1 cellular context compared by ENCODE assay signal in the genomic region with DNA sequence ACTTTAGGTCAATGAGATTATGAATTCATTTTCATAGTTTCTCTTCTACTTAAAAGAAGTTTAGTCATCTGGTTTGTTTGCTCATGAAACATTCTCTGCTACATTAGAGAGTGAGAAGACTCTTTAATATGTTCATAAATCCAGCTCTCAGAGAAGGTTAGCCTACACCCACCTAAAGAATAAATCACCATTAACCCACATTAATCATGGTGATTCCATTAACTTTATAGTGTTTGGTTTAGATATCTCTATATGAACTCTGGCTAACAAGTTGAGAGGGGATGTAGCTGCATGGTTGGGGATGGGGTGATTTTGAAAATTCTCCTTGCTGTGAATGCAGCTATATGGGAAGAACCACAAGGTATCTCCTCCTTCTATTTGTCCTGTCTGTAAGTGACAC.
TF ChIP-seq lines count a peak whose summit lies in the region.

No MANE protein-coding gene starts in this region.

TF ChIP-seq in HepG2, 621 proteins besides CTCF, POLR2A, EP300 and RAD21 (continued from another document):
- TF ChIP-seq, protein P1, sequence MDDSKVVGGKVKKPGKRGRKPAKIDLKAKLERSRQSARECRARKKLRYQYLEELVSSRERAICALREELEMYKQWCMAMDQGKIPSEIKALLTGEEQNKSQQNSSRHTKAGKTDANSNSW (CRISPR knock-in tag; IDR thresholded peaks at IDR 0.05; ENCODE audit: borderline replicate concordance) = no peak
- TF ChIP-seq ZNF263 (CRISPR knock-in tag; IDR thresholded peaks at IDR 0.05) = no peak
- TF ChIP-seq, protein P2, sequence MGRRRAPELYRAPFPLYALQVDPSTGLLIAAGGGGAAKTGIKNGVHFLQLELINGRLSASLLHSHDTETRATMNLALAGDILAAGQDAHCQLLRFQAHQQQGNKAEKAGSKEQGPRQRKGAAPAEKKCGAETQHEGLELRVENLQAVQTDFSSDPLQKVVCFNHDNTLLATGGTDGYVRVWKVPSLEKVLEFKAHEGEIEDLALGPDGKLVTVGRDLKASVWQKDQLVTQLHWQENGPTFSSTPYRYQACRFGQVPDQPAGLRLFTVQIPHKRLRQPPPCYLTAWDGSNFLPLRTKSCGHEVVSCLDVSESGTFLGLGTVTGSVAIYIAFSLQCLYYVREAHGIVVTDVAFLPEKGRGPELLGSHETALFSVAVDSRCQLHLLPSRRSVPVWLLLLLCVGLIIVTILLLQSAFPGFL (CRISPR knock-in tag; IDR thresholded peaks at IDR 0.05) = no peak
- no peak for TF ChIP-seq CHCHD3 (CRISPR knock-in tag; IDR thresholded peaks at IDR 0.05)
- no peak for TF ChIP-seq HHEX (CRISPR knock-in tag; IDR thresholded peaks at IDR 0.05)
- TF ChIP-seq ASH2L (IDR thresholded peaks at IDR 0.05; ENCODE audit: insufficient read length, low read depth, low read length) = no peak
- no peak for TF ChIP-seq ZNF292 (CRISPR knock-in tag; IDR thresholded peaks at IDR 0.05; ENCODE audit: borderline replicate concordance, low read depth)
- peak; percentile 48; the same call in 1 of the 2 replicates for TF ChIP-seq MBD4 (IDR thresholded peaks at IDR 0.05; ENCODE audit: borderline replicate concordance, low read length)
- 0 out of 2 replicates have a peak, but pooled peaks have one; percentile 10 for TF ChIP-seq GATAD2A (CRISPR knock-in tag; IDR thresholded peaks at IDR 0.05)
- TF ChIP-seq ZFP82 (CRISPR knock-in tag; IDR thresholded peaks at IDR 0.05; ENCODE audit: borderline replicate concordance) = peak; percentile 8; the same call in 1 of the 2 replicates
- no peak for TF ChIP-seq HOXA3 (CRISPR knock-in tag; IDR thresholded peaks at IDR 0.05)
- no peak for TF ChIP-seq AGO2 (optimal IDR thresholded peaks at IDR 0.05; ENCODE audit: low read depth, low read length)
- no peak for TF ChIP-seq MIER3 (CRISPR knock-in tag; IDR thresholded peaks at IDR 0.05; ENCODE audit: borderline replicate concordance)
- TF ChIP-seq ZEB1 (IDR thresholded peaks at IDR 0.05; ENCODE audit: insufficient replicate concordance, low read depth) = no peak
- TF ChIP-seq ONECUT2 (CRISPR knock-in tag; IDR thresholded peaks at IDR 0.05) = no peak
- TF ChIP-seq ZNF101 (CRISPR knock-in tag; IDR thresholded peaks at IDR 0.05; ENCODE audit: borderline replicate concordance, low read depth) = no peak
- peak; percentile 30; the same call in 1 of the 2 replicates for TF ChIP-seq RBFOX2 (IDR thresholded peaks at IDR 0.05; ENCODE audit: low read depth, low read length)
- TF ChIP-seq PRPF4 (IDR thresholded peaks at IDR 0.05; ENCODE audit: low read depth, low read length, poor library complexity, severe bottlenecking) = no peak
- no peak for TF ChIP-seq PTBP1 (IDR thresholded peaks at IDR 0.05; ENCODE audit: low read depth, low read length, poor library complexity, severe bottlenecking)
- TF ChIP-seq MAZ (IDR thresholded peaks at IDR 0.05; ENCODE audit: borderline replicate concordance, low read depth, low read length) = no peak
- no peak for TF ChIP-seq MAZ (CRISPR knock-in tag; IDR thresholded peaks at IDR 0.05; ENCODE audit: low read depth)
- no peak for TF ChIP-seq SUZ12 (IDR thresholded peaks at IDR 0.05; ENCODE audit: low read depth, low read length)
- peak; percentile 68 for TF ChIP-seq RBM22 (optimal IDR thresholded peaks at IDR 0.05; ENCODE audit: low read length)
- TF ChIP-seq ETV6 (CRISPR knock-in tag; conservative IDR thresholded peaks at IDR 0.05) = no peak
- TF ChIP-seq ZNF33A (CRISPR knock-in tag; IDR thresholded peaks at IDR 0.05; ENCODE audit: borderline replicate concordance) = no peak
- TF ChIP-seq ZIK1 (CRISPR knock-in tag; IDR thresholded peaks at IDR 0.05; ENCODE audit: borderline replicate concordance, low read depth) = no peak
- TF ChIP-seq NFE2L1 (CRISPR knock-in tag; IDR thresholded peaks at IDR 0.05; ENCODE audit: borderline replicate concordance) = no peak
- TF ChIP-seq SOX5 (CRISPR knock-in tag; IDR thresholded peaks at IDR 0.05; ENCODE audit: borderline replicate concordance) = no peak
- TF ChIP-seq, protein P3, sequence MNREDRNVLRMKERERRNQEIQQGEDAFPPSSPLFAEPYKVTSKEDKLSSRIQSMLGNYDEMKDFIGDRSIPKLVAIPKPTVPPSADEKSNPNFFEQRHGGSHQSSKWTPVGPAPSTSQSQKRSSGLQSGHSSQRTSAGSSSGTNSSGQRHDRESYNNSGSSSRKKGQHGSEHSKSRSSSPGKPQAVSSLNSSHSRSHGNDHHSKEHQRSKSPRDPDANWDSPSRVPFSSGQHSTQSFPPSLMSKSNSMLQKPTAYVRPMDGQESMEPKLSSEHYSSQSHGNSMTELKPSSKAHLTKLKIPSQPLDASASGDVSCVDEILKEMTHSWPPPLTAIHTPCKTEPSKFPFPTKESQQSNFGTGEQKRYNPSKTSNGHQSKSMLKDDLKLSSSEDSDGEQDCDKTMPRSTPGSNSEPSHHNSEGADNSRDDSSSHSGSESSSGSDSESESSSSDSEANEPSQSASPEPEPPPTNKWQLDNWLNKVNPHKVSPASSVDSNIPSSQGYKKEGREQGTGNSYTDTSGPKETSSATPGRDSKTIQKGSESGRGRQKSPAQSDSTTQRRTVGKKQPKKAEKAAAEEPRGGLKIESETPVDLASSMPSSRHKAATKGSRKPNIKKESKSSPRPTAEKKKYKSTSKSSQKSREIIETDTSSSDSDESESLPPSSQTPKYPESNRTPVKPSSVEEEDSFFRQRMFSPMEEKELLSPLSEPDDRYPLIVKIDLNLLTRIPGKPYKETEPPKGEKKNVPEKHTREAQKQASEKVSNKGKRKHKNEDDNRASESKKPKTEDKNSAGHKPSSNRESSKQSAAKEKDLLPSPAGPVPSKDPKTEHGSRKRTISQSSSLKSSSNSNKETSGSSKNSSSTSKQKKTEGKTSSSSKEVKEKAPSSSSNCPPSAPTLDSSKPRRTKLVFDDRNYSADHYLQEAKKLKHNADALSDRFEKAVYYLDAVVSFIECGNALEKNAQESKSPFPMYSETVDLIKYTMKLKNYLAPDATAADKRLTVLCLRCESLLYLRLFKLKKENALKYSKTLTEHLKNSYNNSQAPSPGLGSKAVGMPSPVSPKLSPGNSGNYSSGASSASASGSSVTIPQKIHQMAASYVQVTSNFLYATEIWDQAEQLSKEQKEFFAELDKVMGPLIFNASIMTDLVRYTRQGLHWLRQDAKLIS (CRISPR knock-in tag; IDR thresholded peaks at IDR 0.05) = peak; percentile 69; the same call in 1 of the 2 replicates
- TF ChIP-seq, protein P4, sequence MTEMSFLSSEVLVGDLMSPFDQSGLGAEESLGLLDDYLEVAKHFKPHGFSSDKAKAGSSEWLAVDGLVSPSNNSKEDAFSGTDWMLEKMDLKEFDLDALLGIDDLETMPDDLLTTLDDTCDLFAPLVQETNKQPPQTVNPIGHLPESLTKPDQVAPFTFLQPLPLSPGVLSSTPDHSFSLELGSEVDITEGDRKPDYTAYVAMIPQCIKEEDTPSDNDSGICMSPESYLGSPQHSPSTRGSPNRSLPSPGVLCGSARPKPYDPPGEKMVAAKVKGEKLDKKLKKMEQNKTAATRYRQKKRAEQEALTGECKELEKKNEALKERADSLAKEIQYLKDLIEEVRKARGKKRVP (CRISPR knock-in tag; IDR thresholded peaks at IDR 0.05) = no peak
- TF ChIP-seq NFIC (IDR thresholded peaks at IDR 0.05; ENCODE audit: low read length) = peak; percentile 22; the same call in 1 of the 2 replicates
- TF ChIP-seq, protein P5, sequence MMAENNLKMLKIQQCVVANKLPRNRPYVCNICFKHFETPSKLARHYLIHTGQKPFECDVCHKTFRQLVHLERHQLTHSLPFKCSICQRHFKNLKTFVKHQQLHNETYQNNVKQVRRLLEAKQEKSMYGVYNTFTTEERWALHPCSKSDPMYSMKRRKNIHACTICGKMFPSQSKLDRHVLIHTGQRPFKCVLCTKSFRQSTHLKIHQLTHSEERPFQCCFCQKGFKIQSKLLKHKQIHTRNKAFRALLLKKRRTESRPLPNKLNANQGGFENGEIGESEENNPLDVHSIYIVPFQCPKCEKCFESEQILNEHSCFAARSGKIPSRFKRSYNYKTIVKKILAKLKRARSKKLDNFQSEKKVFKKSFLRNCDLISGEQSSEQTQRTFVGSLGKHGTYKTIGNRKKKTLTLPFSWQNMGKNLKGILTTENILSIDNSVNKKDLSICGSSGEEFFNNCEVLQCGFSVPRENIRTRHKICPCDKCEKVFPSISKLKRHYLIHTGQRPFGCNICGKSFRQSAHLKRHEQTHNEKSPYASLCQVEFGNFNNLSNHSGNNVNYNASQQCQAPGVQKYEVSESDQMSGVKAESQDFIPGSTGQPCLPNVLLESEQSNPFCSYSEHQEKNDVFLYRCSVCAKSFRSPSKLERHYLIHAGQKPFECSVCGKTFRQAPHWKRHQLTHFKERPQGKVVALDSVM (CRISPR knock-in tag; IDR thresholded peaks at IDR 0.05) = no peak
- no peak for TF ChIP-seq ZNF30 (CRISPR knock-in tag; IDR thresholded peaks at IDR 0.05)
- TF ChIP-seq, protein P6, sequence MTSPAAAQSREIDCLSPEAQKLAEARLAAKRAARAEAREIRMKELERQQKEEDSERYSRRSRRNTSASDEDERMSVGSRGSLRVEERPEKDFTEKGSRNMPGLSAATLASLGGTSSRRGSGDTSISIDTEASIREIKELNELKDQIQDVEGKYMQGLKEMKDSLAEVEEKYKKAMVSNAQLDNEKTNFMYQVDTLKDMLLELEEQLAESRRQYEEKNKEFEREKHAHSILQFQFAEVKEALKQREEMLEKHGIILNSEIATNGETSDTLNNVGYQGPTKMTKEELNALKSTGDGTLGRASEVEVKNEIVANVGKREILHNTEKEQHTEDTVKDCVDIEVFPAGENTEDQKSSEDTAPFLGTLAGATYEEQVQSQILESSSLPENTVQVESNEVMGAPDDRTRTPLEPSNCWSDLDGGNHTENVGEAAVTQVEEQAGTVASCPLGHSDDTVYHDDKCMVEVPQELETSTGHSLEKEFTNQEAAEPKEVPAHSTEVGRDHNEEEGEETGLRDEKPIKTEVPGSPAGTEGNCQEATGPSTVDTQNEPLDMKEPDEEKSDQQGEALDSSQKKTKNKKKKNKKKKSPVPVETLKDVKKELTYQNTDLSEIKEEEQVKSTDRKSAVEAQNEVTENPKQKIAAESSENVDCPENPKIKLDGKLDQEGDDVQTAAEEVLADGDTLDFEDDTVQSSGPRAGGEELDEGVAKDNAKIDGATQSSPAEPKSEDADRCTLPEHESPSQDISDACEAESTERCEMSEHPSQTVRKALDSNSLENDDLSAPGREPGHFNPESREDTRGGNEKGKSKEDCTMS (CRISPR knock-in tag; conservative IDR thresholded peaks at IDR 0.05) = no peak
